Comparison of ENCODE assay signal across 1 cellular context in the genomic region with DNA sequence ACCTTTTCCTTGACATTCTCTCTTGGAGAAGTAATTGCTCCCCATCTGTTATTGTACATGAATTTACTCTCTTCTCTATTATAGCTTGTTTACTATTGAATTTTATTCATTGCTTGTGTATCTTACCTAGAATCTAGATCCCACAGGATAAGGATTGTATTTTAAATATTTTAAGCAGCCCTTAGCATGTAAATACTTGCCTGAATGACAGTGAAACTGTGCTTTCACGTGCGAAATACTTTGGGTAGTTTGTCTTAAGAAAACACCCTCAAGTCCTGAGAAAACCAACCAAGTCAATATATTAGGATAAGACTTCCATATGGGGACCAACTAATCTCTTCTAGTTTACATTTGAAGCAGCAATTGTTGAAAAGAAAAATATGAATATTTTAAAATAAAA.
TF ChIP-seq lines count a peak whose summit lies in the region.

No MANE protein-coding gene starts in this region.

TF ChIP-seq in SK-N-SH, 30 proteins besides CTCF, POLR2A, EP300 and RAD21:
- no peak for TF ChIP-seq SMC3 (IDR thresholded peaks at IDR 0.05; ENCODE audit: low read depth, low read length)
- TF ChIP-seq, protein P1, sequence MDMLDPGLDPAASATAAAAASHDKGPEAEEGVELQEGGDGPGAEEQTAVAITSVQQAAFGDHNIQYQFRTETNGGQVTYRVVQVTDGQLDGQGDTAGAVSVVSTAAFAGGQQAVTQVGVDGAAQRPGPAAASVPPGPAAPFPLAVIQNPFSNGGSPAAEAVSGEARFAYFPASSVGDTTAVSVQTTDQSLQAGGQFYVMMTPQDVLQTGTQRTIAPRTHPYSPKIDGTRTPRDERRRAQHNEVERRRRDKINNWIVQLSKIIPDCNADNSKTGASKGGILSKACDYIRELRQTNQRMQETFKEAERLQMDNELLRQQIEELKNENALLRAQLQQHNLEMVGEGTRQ (IDR thresholded peaks at IDR 0.05; ENCODE audit: borderline replicate concordance, low read depth, low read length) = no peak
- TF ChIP-seq, protein P2, sequence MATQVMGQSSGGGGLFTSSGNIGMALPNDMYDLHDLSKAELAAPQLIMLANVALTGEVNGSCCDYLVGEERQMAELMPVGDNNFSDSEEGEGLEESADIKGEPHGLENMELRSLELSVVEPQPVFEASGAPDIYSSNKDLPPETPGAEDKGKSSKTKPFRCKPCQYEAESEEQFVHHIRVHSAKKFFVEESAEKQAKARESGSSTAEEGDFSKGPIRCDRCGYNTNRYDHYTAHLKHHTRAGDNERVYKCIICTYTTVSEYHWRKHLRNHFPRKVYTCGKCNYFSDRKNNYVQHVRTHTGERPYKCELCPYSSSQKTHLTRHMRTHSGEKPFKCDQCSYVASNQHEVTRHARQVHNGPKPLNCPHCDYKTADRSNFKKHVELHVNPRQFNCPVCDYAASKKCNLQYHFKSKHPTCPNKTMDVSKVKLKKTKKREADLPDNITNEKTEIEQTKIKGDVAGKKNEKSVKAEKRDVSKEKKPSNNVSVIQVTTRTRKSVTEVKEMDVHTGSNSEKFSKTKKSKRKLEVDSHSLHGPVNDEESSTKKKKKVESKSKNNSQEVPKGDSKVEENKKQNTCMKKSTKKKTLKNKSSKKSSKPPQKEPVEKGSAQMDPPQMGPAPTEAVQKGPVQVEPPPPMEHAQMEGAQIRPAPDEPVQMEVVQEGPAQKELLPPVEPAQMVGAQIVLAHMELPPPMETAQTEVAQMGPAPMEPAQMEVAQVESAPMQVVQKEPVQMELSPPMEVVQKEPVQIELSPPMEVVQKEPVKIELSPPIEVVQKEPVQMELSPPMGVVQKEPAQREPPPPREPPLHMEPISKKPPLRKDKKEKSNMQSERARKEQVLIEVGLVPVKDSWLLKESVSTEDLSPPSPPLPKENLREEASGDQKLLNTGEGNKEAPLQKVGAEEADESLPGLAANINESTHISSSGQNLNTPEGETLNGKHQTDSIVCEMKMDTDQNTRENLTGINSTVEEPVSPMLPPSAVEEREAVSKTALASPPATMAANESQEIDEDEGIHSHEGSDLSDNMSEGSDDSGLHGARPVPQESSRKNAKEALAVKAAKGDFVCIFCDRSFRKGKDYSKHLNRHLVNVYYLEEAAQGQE (IDR thresholded peaks at IDR 0.05; ENCODE audit: low read depth, low read length) = no peak
- TF ChIP-seq POLR2AphosphoS5 (IDR thresholded peaks at IDR 0.05; ENCODE audit: low read depth, low read length) = no peak
- TF ChIP-seq, protein P3, sequence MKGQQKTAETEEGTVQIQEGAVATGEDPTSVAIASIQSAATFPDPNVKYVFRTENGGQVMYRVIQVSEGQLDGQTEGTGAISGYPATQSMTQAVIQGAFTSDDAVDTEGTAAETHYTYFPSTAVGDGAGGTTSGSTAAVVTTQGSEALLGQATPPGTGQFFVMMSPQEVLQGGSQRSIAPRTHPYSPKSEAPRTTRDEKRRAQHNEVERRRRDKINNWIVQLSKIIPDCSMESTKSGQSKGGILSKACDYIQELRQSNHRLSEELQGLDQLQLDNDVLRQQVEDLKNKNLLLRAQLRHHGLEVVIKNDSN (IDR thresholded peaks at IDR 0.05; ENCODE audit: borderline replicate concordance, low read depth) = no peak
- no peak for TF ChIP-seq MXI1 (IDR thresholded peaks at IDR 0.05; ENCODE audit: low read depth, low read length)
- no peak for TF ChIP-seq EZH2phosphoT487 (IDR thresholded peaks at IDR 0.05; ENCODE audit: borderline replicate concordance, low read depth)
- TF ChIP-seq, protein P4, sequence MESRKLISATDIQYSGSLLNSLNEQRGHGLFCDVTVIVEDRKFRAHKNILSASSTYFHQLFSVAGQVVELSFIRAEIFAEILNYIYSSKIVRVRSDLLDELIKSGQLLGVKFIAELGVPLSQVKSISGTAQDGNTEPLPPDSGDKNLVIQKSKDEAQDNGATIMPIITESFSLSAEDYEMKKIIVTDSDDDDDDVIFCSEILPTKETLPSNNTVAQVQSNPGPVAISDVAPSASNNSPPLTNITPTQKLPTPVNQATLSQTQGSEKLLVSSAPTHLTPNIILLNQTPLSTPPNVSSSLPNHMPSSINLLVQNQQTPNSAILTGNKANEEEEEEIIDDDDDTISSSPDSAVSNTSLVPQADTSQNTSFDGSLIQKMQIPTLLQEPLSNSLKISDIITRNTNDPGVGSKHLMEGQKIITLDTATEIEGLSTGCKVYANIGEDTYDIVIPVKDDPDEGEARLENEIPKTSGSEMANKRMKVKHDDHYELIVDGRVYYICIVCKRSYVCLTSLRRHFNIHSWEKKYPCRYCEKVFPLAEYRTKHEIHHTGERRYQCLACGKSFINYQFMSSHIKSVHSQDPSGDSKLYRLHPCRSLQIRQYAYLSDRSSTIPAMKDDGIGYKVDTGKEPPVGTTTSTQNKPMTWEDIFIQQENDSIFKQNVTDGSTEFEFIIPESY (IDR thresholded peaks at IDR 0.05; ENCODE audit: borderline replicate concordance, low read depth) = no peak
- TF ChIP-seq, protein P5, sequence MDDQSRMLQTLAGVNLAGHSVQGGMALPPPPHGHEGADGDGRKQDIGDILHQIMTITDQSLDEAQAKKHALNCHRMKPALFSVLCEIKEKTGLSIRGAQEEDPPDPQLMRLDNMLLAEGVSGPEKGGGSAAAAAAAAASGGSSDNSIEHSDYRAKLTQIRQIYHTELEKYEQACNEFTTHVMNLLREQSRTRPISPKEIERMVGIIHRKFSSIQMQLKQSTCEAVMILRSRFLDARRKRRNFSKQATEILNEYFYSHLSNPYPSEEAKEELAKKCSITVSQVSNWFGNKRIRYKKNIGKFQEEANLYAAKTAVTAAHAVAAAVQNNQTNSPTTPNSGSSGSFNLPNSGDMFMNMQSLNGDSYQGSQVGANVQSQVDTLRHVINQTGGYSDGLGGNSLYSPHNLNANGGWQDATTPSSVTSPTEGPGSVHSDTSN (IDR thresholded peaks at IDR 0.05) = no peak
- no peak for TF ChIP-seq FOXM1 (IDR thresholded peaks at IDR 0.05; ENCODE audit: low read depth)
- no peak for TF ChIP-seq FOXJ3 (CRISPR knock-in tag; IDR thresholded peaks at IDR 0.05)
- no peak for TF ChIP-seq JUND (IDR thresholded peaks at IDR 0.05)
- TF ChIP-seq TCF12 (IDR thresholded peaks at IDR 0.05) = no peak
- TF ChIP-seq RCOR1 (IDR thresholded peaks at IDR 0.05; ENCODE audit: low read length) = no peak
- no peak for TF ChIP-seq ELF1 (IDR thresholded peaks at IDR 0.05)
- TF ChIP-seq GATA2 (CRISPR knock-in tag; IDR thresholded peaks at IDR 0.05) = no peak
- no peak for TF ChIP-seq GABPA (IDR thresholded peaks at IDR 0.05; ENCODE audit: low read depth)
- no peak for TF ChIP-seq NRF1 (IDR thresholded peaks at IDR 0.05; ENCODE audit: low read depth, low read length)
- no peak for TF ChIP-seq RXRA (IDR thresholded peaks at IDR 0.05; ENCODE audit: borderline replicate concordance, low read depth)
TF ChIP-seq in SK-N-SH: peak in this region for 0.
